In the genomic region with DNA sequence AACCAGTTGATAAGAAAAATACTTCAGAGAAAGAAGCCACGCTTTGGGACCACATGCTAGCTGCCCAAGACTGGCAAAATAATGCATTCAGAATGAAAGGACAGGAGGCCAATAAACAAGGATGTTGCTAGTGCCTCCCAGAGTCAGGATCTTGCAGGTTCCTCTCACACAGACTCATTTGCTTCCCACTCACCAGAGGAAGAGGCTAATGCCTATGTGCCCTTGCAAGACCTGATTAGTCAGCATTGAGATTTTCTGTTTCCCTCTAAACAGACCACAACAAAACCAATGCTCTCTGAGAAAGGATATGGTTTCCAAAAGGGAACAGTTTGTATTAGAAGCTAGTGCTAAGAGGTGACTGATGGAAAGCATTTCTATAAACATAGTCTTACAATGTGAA, we compare ENCODE assay signal across 10 cellular contexts.
DNase-seq lines count a peak whose midpoint lies in the region; TF ChIP-seq lines count a peak whose summit lies in the region.
"Had no signal": no experiment of that assay in that cellular context is flagged by ENCODE, and none has a peak within 500 bp of the region (broad histone marks: within the 10 kb centered on the region; RNA-seq: fewer than 3 reads in every experiment).

No MANE protein-coding gene starts in this region.

- H3K27ac ChIP-seq in effector memory CD4-positive, alpha-beta T cell (ENCODE audit: insufficient read depth, low read length, poor library complexity, severe bottlenecking), result peak overlapping the region; percentile 11
- H3K27ac ChIP-seq: heart left ventricle, thoracic aorta had no signal

- H3K27me3 ChIP-seq in effector memory CD4-positive, alpha-beta T cell (replicated peaks; ENCODE audit: control insufficient read depth, insufficient read depth, low read length, poor library complexity, severe bottlenecking), result no peaks in the 10 kb centered on the region
- H3K27me3 ChIP-seq: heart left ventricle had no signal

- peak; percentile 39 for DNase-seq in EL
- DNase-seq in OCI-M1 (lab: John Stamatoyannopoulos, UW), result peak; percentile 40
- DNase-seq in effector memory CD4-positive, alpha-beta T cell, result no peak
- DNase-seq in nephron progenitor cell, result no peak
- DNase-seq in NCI-H2171 treated with DMSO at 0.1 percent for 48 hours (lab: John Stamatoyannopoulos, UW), result no peak
- DNase-seq in hippocampal formation (lab: John Stamatoyannopoulos, UW), result no peak
- no peak for DNase-seq in posterior vena cava (ENCODE audit: low spot score)
- DNase-seq: heart left ventricle, NCI-H526 treated with DMSO at 0.1 percent for 48 hours had no signal

- H3K36me3 Mint-ChIP-seq in nephron progenitor cell (ENCODE audit: low read depth), result peaks cover 67% of the 10 kb centered on the region

- peak overlapping the region; percentile 66 for H3K27ac Mint-ChIP-seq in nephron progenitor cell

- no peak overlapping the region for H3K4me3 Mint-ChIP-seq in nephron progenitor cell

- TF ChIP-seq CTCF in nephron progenitor cell (IDR thresholded peaks at IDR 0.05), result no peak

- no peaks in the 10 kb centered on the region for H3K4me1 ChIP-seq in effector memory CD4-positive, alpha-beta T cell (ENCODE audit: control insufficient read depth, insufficient read depth, low read length, poor library complexity, severe bottlenecking)

- intact Hi-C loops in posterior vena cava (cut with DNase I), result no loop called here

- no peaks in the 10 kb centered on the region for H3K9me3 ChIP-seq in effector memory CD4-positive, alpha-beta T cell (ENCODE audit: control insufficient read depth, low read length)
- H3K9me3 ChIP-seq: heart left ventricle, thoracic aorta had no signal

- H3K36me3 ChIP-seq in effector memory CD4-positive, alpha-beta T cell (ENCODE audit: control insufficient read depth, insufficient read depth, low read length), result peaks cover 70% of the 10 kb centered on the region

- H3K4me1 Mint-ChIP-seq in nephron progenitor cell, result peaks cover 9% of the 10 kb centered on the region

- no peaks in the 10 kb centered on the region for H3K27me3 Mint-ChIP-seq in nephron progenitor cell (ENCODE audit: low read depth, poor library complexity)

- no peaks in the 10 kb centered on the region for H3K9me3 Mint-ChIP-seq in nephron progenitor cell

- no peak overlapping the region for H3K4me3 ChIP-seq in effector memory CD4-positive, alpha-beta T cell (ENCODE audit: insufficient read depth, low read depth, low read length, poor library complexity, severe bottlenecking)
- H3K4me3 ChIP-seq: heart left ventricle, thoracic aorta had no signal

Comparison
In these comparisons a context has a peak if more than half of its experiments do, and no peak if none do; other contexts are left out.
1. DNase-seq: peak in EL (single experiment) and OCI-M1 (single experiment); none in effector memory CD4-positive, alpha-beta T cell (0 of 3), nephron progenitor cell (single experiment), NCI-H2171 treated with DMSO at 0.1 percent for 48 hours (single experiment), hippocampal formation (0 of 2) and posterior vena cava (single experiment).